In genomic region chr11:67441731-67442401, GRCh38 we compare ENCODE assay signal across 9 cellular contexts. TPM values are rescaled to one million over a fixed set of nuclear protein-coding genes. Genes with fewer than 3 reads are reported as not detected.
DNase-seq lines count a peak whose midpoint lies in the region; ATAC-seq, FAIRE-seq and TF ChIP-seq lines count a peak whose summit lies in the region.
"Had no signal": no experiment of that assay in that cellular context is flagged by ENCODE, and none has a peak within 500 bp of the region (broad histone marks: within the 10 kb centered on the region; RNA-seq: fewer than 3 reads in every experiment).

No MANE protein-coding gene starts in this region.

- no peak for DNase-seq in left ventricle myocardium inferior
- no peak for DNase-seq in left ventricle myocardium superior
- no peak for DNase-seq in activated T-helper 1 cell treated with anti-CD3 and anti-CD28 coated beads, Interleukin-12 subunit alpha, Interleukin-12 subunit beta, Interleukin-2, Interleukin-4 antibody, amounts not matched to agents 30 ng/mL and 10 ng/mL and 1 ng/mL, durations not matched to agents 14 hours and 24 hours and 36 hours (ENCODE audit: low spot score)
- DNase-seq in keratinocyte (ENCODE audit: low read depth, low spot score), result no peak
- DNase-seq in vagina (ENCODE audit: extremely low spot score in 2 of 2), result no peak
- no peak for DNase-seq in DMS 273 (lab: John Stamatoyannopoulos, UW; ENCODE audit: unreplicated experiment)
- DNase-seq in testis, result no peak
- no peak for DNase-seq in NCI-H510A (lab: John Stamatoyannopoulos, UW)
- DNase-seq: SJCRH30 had no signal

- peak overlapping the region; percentile 75 for H3K4me3 Mint-ChIP-seq in activated T-helper 1 cell treated with anti-CD3 and anti-CD28 coated beads, Interleukin-12 subunit alpha, Interleukin-12 subunit beta, Interleukin-2, Interleukin-4 antibody, amounts not matched to agents 30 ng/mL and 10 ng/mL and 1 ng/mL, durations not matched to agents 14 hours and 24 hours and 36 hours

- H3K27me3 Mint-ChIP-seq in activated T-helper 1 cell treated with anti-CD3 and anti-CD28 coated beads, Interleukin-12 subunit alpha, Interleukin-12 subunit beta, Interleukin-2, Interleukin-4 antibody, amounts not matched to agents 30 ng/mL and 10 ng/mL and 1 ng/mL, durations not matched to agents 14 hours and 24 hours and 36 hours (ENCODE audit: insufficient read depth), result no peaks in the 10 kb centered on the region

- H3K36me3 ChIP-seq in left ventricle myocardium inferior, result peaks cover 26% of the 10 kb centered on the region
- H3K36me3 ChIP-seq in keratinocyte (ENCODE audit: control insufficient read depth in 2 of 2, extremely low read depth in 1 of 2, insufficient read depth in 2 of 2, low read length in 2 of 2), result peaks cover 0 to 12% of the 10 kb centered on the region in 2 experiments
- H3K36me3 ChIP-seq in vagina, result peaks cover 0 to 28% of the 10 kb centered on the region in 2 donors
- H3K36me3 ChIP-seq in testis (ENCODE audit: low read depth, missing control alignments), result no peaks in the 10 kb centered on the region
- H3K36me3 ChIP-seq: SJCRH30 had no signal

- H2AFZ ChIP-seq in keratinocyte (ENCODE audit: control insufficient read depth, low read length), result no peak overlapping the region

- TF ChIP-seq POLR2A in vagina (IDR thresholded peaks at IDR 0.05), result no peak
- TF ChIP-seq POLR2A in testis (IDR thresholded peaks at IDR 0.05), result no peak

- TF ChIP-seq CTCF in left ventricle myocardium inferior (IDR thresholded peaks at IDR 0.05; ENCODE audit: borderline replicate concordance), result no peak
- TF ChIP-seq CTCF in keratinocyte (optimal IDR thresholded peaks at IDR 0.05 in 1 of 3, IDR thresholded peaks at IDR 0.05 in 1 of 3, conservative IDR thresholded peaks at IDR 0.05 in 1 of 3; ENCODE audit: extremely low read depth in 1 of 3, insufficient read depth in 2 of 3, low read length in 3 of 3), result no peak
- no peak for TF ChIP-seq CTCF in vagina (IDR thresholded peaks at IDR 0.05)
- no peak for TF ChIP-seq CTCF in testis (IDR thresholded peaks at IDR 0.05)

- H3K9me3 Mint-ChIP-seq in activated T-helper 1 cell treated with anti-CD3 and anti-CD28 coated beads, Interleukin-12 subunit alpha, Interleukin-12 subunit beta, Interleukin-2, Interleukin-4 antibody, amounts not matched to agents 30 ng/mL and 10 ng/mL and 1 ng/mL, durations not matched to agents 14 hours and 24 hours and 36 hours, result no peaks in the 10 kb centered on the region

- 33 to 88% methylated on average over 1 to 29 of the region's 29 CpGs for WGBS in testis, 2 donors

- peaks cover 3% of the 10 kb centered on the region for H4K20me1 ChIP-seq in keratinocyte (ENCODE audit: control insufficient read depth, extremely low read depth, insufficient read depth, low read length)

- H3K4me1 ChIP-seq in left ventricle myocardium inferior, result peaks cover 64% of the 10 kb centered on the region
- peaks cover 6% of the 10 kb centered on the region for H3K4me1 ChIP-seq in keratinocyte (ENCODE audit: control insufficient read depth, extremely low read depth, insufficient read depth, low read length)
- H3K4me1 ChIP-seq in vagina, result peaks cover 44% of the 10 kb centered on the region
- H3K4me1 ChIP-seq in testis, result peaks cover 5% of the 10 kb centered on the region

- FAIRE-seq in keratinocyte (lab: Jason Lieb, UNC), result no peak

- H3K27me3 ChIP-seq in left ventricle myocardium inferior (ENCODE audit: low read depth), result no peaks in the 10 kb centered on the region
- no peaks in the 10 kb centered on the region for H3K27me3 ChIP-seq in keratinocyte (ENCODE audit: control insufficient read depth, extremely low read depth, insufficient read depth, low read length)
- no peaks in the 10 kb centered on the region for H3K27me3 ChIP-seq in vagina
- no peaks in the 10 kb centered on the region for H3K27me3 ChIP-seq in testis
- H3K27me3 ChIP-seq: SJCRH30 had no signal

- H3K27ac ChIP-seq in left ventricle myocardium inferior (replicated peaks), result peak overlapping the region; percentile 94
- no peak overlapping the region for H3K27ac ChIP-seq in keratinocyte (ENCODE audit: control insufficient read depth, insufficient read depth, low read length)
- H3K27ac ChIP-seq in vagina, result peak overlapping the region; percentile 94
- no peak overlapping the region for H3K27ac ChIP-seq in testis

- H3K36me3 Mint-ChIP-seq in activated T-helper 1 cell treated with anti-CD3 and anti-CD28 coated beads, Interleukin-12 subunit alpha, Interleukin-12 subunit beta, Interleukin-2, Interleukin-4 antibody, amounts not matched to agents 30 ng/mL and 10 ng/mL and 1 ng/mL, durations not matched to agents 14 hours and 24 hours and 36 hours (ENCODE audit: low read depth), result peaks cover 12% of the 10 kb centered on the region

- peak overlapping the region; percentile 77 for H3K27ac Mint-ChIP-seq in activated T-helper 1 cell treated with anti-CD3 and anti-CD28 coated beads, Interleukin-12 subunit alpha, Interleukin-12 subunit beta, Interleukin-2, Interleukin-4 antibody, amounts not matched to agents 30 ng/mL and 10 ng/mL and 1 ng/mL, durations not matched to agents 14 hours and 24 hours and 36 hours

- no peak for ATAC-seq in left ventricle myocardium superior

- H3K9me1 ChIP-seq in keratinocyte (ENCODE audit: control insufficient read depth, extremely low read depth, insufficient read depth, low read length), result no peaks in the 10 kb centered on the region

- H3K4me3 ChIP-seq in left ventricle myocardium inferior (peak overlapping the region; percentile 95), keratinocyte (ENCODE audit: control insufficient read depth in 2 of 3, extremely low read depth in 1 of 3, insufficient read depth in 2 of 3, low read depth in 1 of 3, low read length in 3 of 3) (no peak overlapping the region), vagina (peak overlapping the region in 1 of 2 donors; percentile 87), testis (no peak overlapping the region)

- peak overlapping the region; percentile 89 for H3K4me2 ChIP-seq in keratinocyte (ENCODE audit: control insufficient read depth, extremely low read depth, insufficient read depth, low read depth, low read length)

- H3K4me1 Mint-ChIP-seq in activated T-helper 1 cell treated with anti-CD3 and anti-CD28 coated beads, Interleukin-12 subunit alpha, Interleukin-12 subunit beta, Interleukin-2, Interleukin-4 antibody, amounts not matched to agents 30 ng/mL and 10 ng/mL and 1 ng/mL, durations not matched to agents 14 hours and 24 hours and 36 hours (ENCODE audit: low read depth), result peaks cover 47% of the 10 kb centered on the region

- intact Hi-C loops in left ventricle myocardium inferior (cut with micrococcal nuclease), result no loop called here
- intact Hi-C loops in left ventricle myocardium superior (cut with micrococcal nuclease), result no loop called here
- intact Hi-C loops in activated T-helper 1 cell treated with anti-CD3 and anti-CD28 coated beads, Interleukin-12 subunit alpha, Interleukin-12 subunit beta, Interleukin-2, Interleukin-4 antibody, amounts not matched to agents 30 ng/mL and 10 ng/mL and 1 ng/mL, durations not matched to agents 14 hours and 24 hours and 36 hours (cut with micrococcal nuclease), result no loop called here
- intact Hi-C loops in vagina (cut with DNase I), result no loop called here
- intact Hi-C loops in testis (cut with DNase I; ENCODE audit: low total_unique reads), result no loop called here

- dilution Hi-C loops in keratinocyte (cut with MboI; ENCODE audit: extremely low pct_ligation_motif_present, low sequenced_read_pairs), result no loop called here

- H3K9me3 ChIP-seq in left ventricle myocardium inferior (replicated peaks), result no peaks in the 10 kb centered on the region
- no peaks in the 10 kb centered on the region for H3K9me3 ChIP-seq in keratinocyte (ENCODE audit: control insufficient read depth, low read depth, low read length)
- no peaks in the 10 kb centered on the region for H3K9me3 ChIP-seq in vagina
- no peaks in the 10 kb centered on the region for H3K9me3 ChIP-seq in testis
- H3K9me3 ChIP-seq: SJCRH30 had no signal

- H3K9ac ChIP-seq in keratinocyte (ENCODE audit: control insufficient read depth, extremely low read depth, insufficient read depth, low read length), result no peak overlapping the region

- H3K79me2 ChIP-seq in keratinocyte (ENCODE audit: control insufficient read depth, insufficient read depth, low read length), result peaks cover 15% of the 10 kb centered on the region

RNA-seq across cellular contexts. Expression of gene CORO1B, which starts 1.4 kb away (rescaled TPM):
- 25.5 TPM for total RNA-seq in left ventricle myocardium inferior
- total RNA-seq in left ventricle myocardium superior, result 23.2 TPM
- 222 and 225 TPM in 2 replicates for total RNA-seq in activated T-helper 1 cell treated with anti-CD3 and anti-CD28 coated beads, Interleukin-12 subunit alpha, Interleukin-12 subunit beta, Interleukin-2, Interleukin-4 antibody, amounts not matched to agents 30 ng/mL and 10 ng/mL and 1 ng/mL, durations not matched to agents 14 hours and 24 hours and 36 hours
- 49.2 to 91.4 TPM (median 58.5 TPM) in 3 replicates for polyA plus RNA-seq in keratinocyte
- 26.4 TPM for polyA plus RNA-seq in keratinocyte (2011; ENCODE audit: low read depth)
- polyA plus RNA-seq in keratinocyte (2011; cell fraction: cytosol; rRNA removed), result 30.5 and 97.4 TPM in 2 replicates
- 61.6 and 70.1 TPM in 2 replicates for polyA plus RNA-seq in keratinocyte (2011; cell fraction: nucleus; rRNA removed)
- 46.1 and 68.2 TPM in 2 replicates for polyA plus RNA-seq in keratinocyte (2012; ENCODE audit: low replicate concordance)
- polyA minus RNA-seq in keratinocyte, result 53.2 to 94.1 TPM (median 66.5 TPM) in 3 replicates
- 147 TPM for polyA minus RNA-seq in keratinocyte (2011; cell fraction: cytosol; rRNA and poly(A)+ RNA removed)
- polyA minus RNA-seq in keratinocyte (2011; cell fraction: nucleus; rRNA and poly(A)+ RNA removed), result 34.1 and 41.6 TPM in 2 replicates
- 70.7 TPM for total RNA-seq in vagina
- 10 to 100 TPM; 34.6 to 48.6 TPM for total RNA-seq in testis
- polyA plus RNA-seq in testis (ENCODE audit: insufficient read depth, low read depth, low replicate concordance), result 34.3 TPM

RNA-seq across cellular contexts. Expression of gene PTPRCAP, which starts 4.4 kb away (rescaled TPM):
- total RNA-seq in left ventricle myocardium inferior (0.60 TPM), left ventricle myocardium superior (2.0 TPM), vagina (18.2 TPM), testis (1 to 10 TPM; 3.1 to 5.2 TPM)
- 108 and 109 TPM in 2 replicates for total RNA-seq in activated T-helper 1 cell treated with anti-CD3 and anti-CD28 coated beads, Interleukin-12 subunit alpha, Interleukin-12 subunit beta, Interleukin-2, Interleukin-4 antibody, amounts not matched to agents 30 ng/mL and 10 ng/mL and 1 ng/mL, durations not matched to agents 14 hours and 24 hours and 36 hours
- polyA plus RNA-seq in keratinocyte (0.10 TPM in 1 of 3 replicates, not detected in the others), testis (ENCODE audit: insufficient read depth, low read depth, low replicate concordance) (5.6 TPM)
- 0.46 TPM for polyA plus RNA-seq in keratinocyte (2011; ENCODE audit: low read depth)
- not detected in 2 replicates for polyA plus RNA-seq in keratinocyte (2011; cell fraction: cytosol; rRNA removed)
- 0.25 and 0.27 TPM in 2 replicates for polyA plus RNA-seq in keratinocyte (2011; cell fraction: nucleus; rRNA removed)
- 0.34 TPM in 1 of 2 replicates, not detected in the other for polyA plus RNA-seq in keratinocyte (2012; ENCODE audit: low replicate concordance)
- polyA minus RNA-seq in keratinocyte, result not detected in 3 replicates
- not detected for polyA minus RNA-seq in keratinocyte (2011; cell fraction: cytosol; rRNA and poly(A)+ RNA removed)
- not detected in 2 replicates for polyA minus RNA-seq in keratinocyte (2011; cell fraction: nucleus; rRNA and poly(A)+ RNA removed)

RNA-seq across cellular contexts. Expression of gene GPR152, which starts 10.7 kb away (rescaled TPM):
- not detected for total RNA-seq in left ventricle myocardium inferior
- total RNA-seq in left ventricle myocardium superior, result not detected
- total RNA-seq in activated T-helper 1 cell treated with anti-CD3 and anti-CD28 coated beads, Interleukin-12 subunit alpha, Interleukin-12 subunit beta, Interleukin-2, Interleukin-4 antibody, amounts not matched to agents 30 ng/mL and 10 ng/mL and 1 ng/mL, durations not matched to agents 14 hours and 24 hours and 36 hours, result not detected in 2 replicates
- polyA plus RNA-seq in keratinocyte, result not detected in 3 replicates
- polyA plus RNA-seq in keratinocyte (2011; ENCODE audit: low read depth), result not detected
- not detected in 2 replicates for polyA plus RNA-seq in keratinocyte (2011; cell fraction: cytosol; rRNA removed)
- not detected in 2 replicates for polyA plus RNA-seq in keratinocyte (2011; cell fraction: nucleus; rRNA removed)
- polyA plus RNA-seq in keratinocyte (2012; ENCODE audit: low replicate concordance), result not detected in 2 replicates
- not detected in 3 replicates for polyA minus RNA-seq in keratinocyte
- polyA minus RNA-seq in keratinocyte (2011; cell fraction: cytosol; rRNA and poly(A)+ RNA removed), result not detected
- polyA minus RNA-seq in keratinocyte (2011; cell fraction: nucleus; rRNA and poly(A)+ RNA removed), result not detected in 2 replicates
- total RNA-seq in vagina, result not detected
- total RNA-seq in testis, result not detected
- polyA plus RNA-seq in testis (ENCODE audit: insufficient read depth, low read depth, low replicate concordance), result not detected
- total RNA-seq: SJCRH30 had no signal

RNA-seq across cellular contexts. Expression of gene CABP4, which starts 13.3 kb away (rescaled TPM):
- total RNA-seq in left ventricle myocardium inferior (1.4 TPM), left ventricle myocardium superior (0.64 TPM), vagina (0.98 TPM), testis (1 to 10 TPM in 1 of 2 donors, under 1 TPM in 1; 0.87 to 1.2 TPM)
- total RNA-seq in activated T-helper 1 cell treated with anti-CD3 and anti-CD28 coated beads, Interleukin-12 subunit alpha, Interleukin-12 subunit beta, Interleukin-2, Interleukin-4 antibody, amounts not matched to agents 30 ng/mL and 10 ng/mL and 1 ng/mL, durations not matched to agents 14 hours and 24 hours and 36 hours, result 0.86 and 0.96 TPM in 2 replicates
- polyA plus RNA-seq in keratinocyte (not detected in 3 replicates), testis (ENCODE audit: insufficient read depth, low read depth, low replicate concordance) (0.98 TPM)
- polyA plus RNA-seq in keratinocyte (2011; ENCODE audit: low read depth), result 0.10 TPM
- polyA plus RNA-seq in keratinocyte (2011; cell fraction: cytosol; rRNA removed), result not detected in 2 replicates
- polyA plus RNA-seq in keratinocyte (2011; cell fraction: nucleus; rRNA removed), result not detected in 2 replicates
- not detected in 2 replicates for polyA plus RNA-seq in keratinocyte (2012; ENCODE audit: low replicate concordance)
- polyA minus RNA-seq in keratinocyte, result not detected in 3 replicates
- polyA minus RNA-seq in keratinocyte (2011; cell fraction: cytosol; rRNA and poly(A)+ RNA removed), result not detected
- not detected in 2 replicates for polyA minus RNA-seq in keratinocyte (2011; cell fraction: nucleus; rRNA and poly(A)+ RNA removed)

RNA-seq across cellular contexts. Expression of gene RPS6KB2, which starts 13.6 kb away (rescaled TPM):
- 21.3 TPM for total RNA-seq in left ventricle myocardium inferior
- 25.1 TPM for total RNA-seq in left ventricle myocardium superior
- total RNA-seq in activated T-helper 1 cell treated with anti-CD3 and anti-CD28 coated beads, Interleukin-12 subunit alpha, Interleukin-12 subunit beta, Interleukin-2, Interleukin-4 antibody, amounts not matched to agents 30 ng/mL and 10 ng/mL and 1 ng/mL, durations not matched to agents 14 hours and 24 hours and 36 hours, result 84.1 and 86.2 TPM in 2 replicates
- polyA plus RNA-seq in keratinocyte, result 59.5 to 83.0 TPM (median 61.4 TPM) in 3 replicates
- 31.4 TPM for polyA plus RNA-seq in keratinocyte (2011; ENCODE audit: low read depth)
- 59.2 and 96.9 TPM in 2 replicates for polyA plus RNA-seq in keratinocyte (2011; cell fraction: cytosol; rRNA removed)
- 58.7 and 66.4 TPM in 2 replicates for polyA plus RNA-seq in keratinocyte (2011; cell fraction: nucleus; rRNA removed)
- 62.6 and 62.9 TPM in 2 replicates for polyA plus RNA-seq in keratinocyte (2012; ENCODE audit: low replicate concordance)
- polyA minus RNA-seq in keratinocyte, result 74.5 to 116 TPM (median 91.3 TPM) in 3 replicates
- 93.2 TPM for polyA minus RNA-seq in keratinocyte (2011; cell fraction: cytosol; rRNA and poly(A)+ RNA removed)
- polyA minus RNA-seq in keratinocyte (2011; cell fraction: nucleus; rRNA and poly(A)+ RNA removed), result 25.1 and 36.3 TPM in 2 replicates
- 50.6 TPM for total RNA-seq in vagina
- total RNA-seq in testis, result 10 to 100 TPM; 46.5 to 47.4 TPM
- polyA plus RNA-seq in testis (ENCODE audit: insufficient read depth, low read depth, low replicate concordance), result 30.1 TPM

Comparison
In these comparisons a context has a peak if more than half of its experiments do, and no peak if none do; other contexts are left out.
1. H3K27ac ChIP-seq: peak in left ventricle myocardium inferior (single experiment) and vagina (single experiment); none in keratinocyte (single experiment) and testis (0 of 2).